In genomic region chr7:130371059-130371458, GRCh38 we compare ENCODE assay signal across 15 cellular contexts. TPM values are rescaled to one million over a fixed set of nuclear protein-coding genes. Genes with fewer than 3 reads are reported as not detected.
DNase-seq lines count a peak whose midpoint lies in the region; ATAC-seq and TF ChIP-seq lines count a peak whose summit lies in the region.
"Had no signal": no experiment of that assay in that cellular context is flagged by ENCODE, and none has a peak within 500 bp of the region (broad histone marks: within the 10 kb centered on the region; RNA-seq: fewer than 3 reads in every experiment).

No MANE protein-coding gene starts in this region.

- H3K36me3 Mint-ChIP-seq in T-cell, result no peaks in the 10 kb centered on the region

- no peak overlapping the region for H3K4me3 Mint-ChIP-seq in T-cell
- H3K4me3 Mint-ChIP-seq: WTC11 had no signal

- no peaks in the 10 kb centered on the region for H3K27me3 Mint-ChIP-seq in T-cell

- no peak for TF ChIP-seq CTCF in OCI-LY1 (IDR thresholded peaks at IDR 0.05; ENCODE audit: low read length)
- no peak for TF ChIP-seq CTCF in prostate gland (IDR thresholded peaks at IDR 0.05)

- no peak for TF ChIP-seq POLR2A in prostate gland (IDR thresholded peaks at IDR 0.05)

- H3K27me3 ChIP-seq in OCI-LY1 (ENCODE audit: insufficient read depth, low read length), result no peaks in the 10 kb centered on the region
- H3K27me3 ChIP-seq in prostate gland (replicated peaks; ENCODE audit: insufficient read depth), result no peaks in the 10 kb centered on the region

- DNase-seq in DMS79 treated with DMSO at 0.1 percent for 48 hours (lab: John Stamatoyannopoulos, UW) (peak; percentile 66), fibroblast of gingiva (ENCODE audit: low read depth) (peak; percentile 61), prostate gland (ENCODE audit: low spot score) (no peak), T-cell (no peak)
- DNase-seq: activated T-cell treated with anti-CD3 and anti-CD28 coated beads, Interleukin-2, amount 50 U/mL, for 1 hour had no signal

- H3K9me3 ChIP-seq in OCI-LY1 (ENCODE audit: low read length) (peaks cover 6% of the 10 kb centered on the region), prostate gland (no peaks in the 10 kb centered on the region)

- POLR2A ChIA-PET in T-cell (lab: Charles Lee), result no interaction called here

- H3K4me1 Mint-ChIP-seq in T-cell, result peaks cover 13 to 26% (median 24%) of the 10 kb centered on the region in 3 donors

- H3K9me2 ChIP-seq in OCI-LY1 (ENCODE audit: low read depth, low read length), result no peaks in the 10 kb centered on the region

- peaks cover 0 to under 1% (median under 1%) of the 10 kb centered on the region in 3 donors for H3K9me3 Mint-ChIP-seq in T-cell

- 53% methylated on average over 4 of the region's 4 CpGs for WGBS in prostate gland

- ATAC-seq in T-cell (replicated peaks in 1 of 4) (no peak), GM21423 (IDR thresholded peaks at IDR 0.05; ENCODE audit: unreplicated experiment) (no peak), HG03108 (IDR thresholded peaks at IDR 0.05; ENCODE audit: unreplicated experiment) (no peak), HG02763 (IDR thresholded peaks at IDR 0.05; ENCODE audit: unreplicated experiment) (no peak)
- ATAC-seq: HCT116, Panc1, WTC11 had no signal

- no peak overlapping the region for H3K27ac Mint-ChIP-seq in T-cell
- H3K27ac Mint-ChIP-seq: WTC11 had no signal

- peak overlapping the region; percentile 96 for H3K27ac ChIP-seq in OCI-LY1 (ENCODE audit: low read depth, low read length, poor library complexity, severe bottlenecking)
- peak overlapping the region; percentile 30 to 50 for H3K27ac ChIP-seq in prostate gland

- H3K4me1 ChIP-seq in OCI-LY1 (ENCODE audit: insufficient read depth, low read length, severe bottlenecking), result peaks cover 76% of the 10 kb centered on the region
- H3K4me1 ChIP-seq in prostate gland (replicated peaks), result peaks cover 16% of the 10 kb centered on the region

- no peak overlapping the region for H2AFZ ChIP-seq in OCI-LY1 (ENCODE audit: low read length)

- no peak overlapping the region for H3K4me2 ChIP-seq in OCI-LY1 (ENCODE audit: low read length)

- intact Hi-C loops in prostate gland (cut with DNase I), result no loop called here

- H3K4me3 ChIP-seq in OCI-LY1 (ENCODE audit: low read depth, low read length, poor library complexity, severe bottlenecking) (no peak overlapping the region), prostate gland (no peak overlapping the region)

- H3K36me3 ChIP-seq in OCI-LY1 (ENCODE audit: insufficient read depth, low read length) (no peaks in the 10 kb centered on the region), prostate gland (no peaks in the 10 kb centered on the region)

- no peaks in the 10 kb centered on the region for H3F3A ChIP-seq in OCI-LY1 (ENCODE audit: insufficient read depth, low read length)

- H3K79me2 ChIP-seq in OCI-LY1 (ENCODE audit: insufficient read depth, low read length), result no peaks in the 10 kb centered on the region

- no peaks in the 10 kb centered on the region for H4K20me1 ChIP-seq in OCI-LY1 (ENCODE audit: insufficient read depth, low read length)

- no peak overlapping the region; the same call in 1 of the 2 replicates for H3K9ac ChIP-seq in OCI-LY1 (ENCODE audit: low read length)

- CTCF ChIA-PET in T-cell (lab: Charles Lee), result interaction anchor here (0.7 kb wide), 2 partner anchors 8 to 196 kb away, joined by 3 read pairs; no protein-coding TSS in a partner anchor

RNA-seq across cellular contexts. Expression of gene CPA1, which starts 9.2 kb away (rescaled TPM):
- total RNA-seq in prostate gland, result under 1 TPM in 1 of 2 donors, not detected in 1; 0.14 TPM
- total RNA-seq in T-cell, result 10 to 100 TPM in 3 of 5 donors, not detected in 2; 15.8 to 22.5 (median 16.0) TPM
- total RNA-seq: frontal cortex, pulmonary artery endothelial cell had no signal

RNA-seq across cellular contexts. Expression of gene CPA5, which starts 26.4 kb away (rescaled TPM):
- total RNA-seq in prostate gland (1 to 10 TPM in 1 of 2 donors, not detected in 1; 1.5 TPM), T-cell (1 to 10 TPM in 4 of 5 donors, not detected in 1; 1.2 to 9.4 (median 4.5) TPM)
- total RNA-seq: frontal cortex, lower leg skin, pulmonary artery endothelial cell, WTC11 had no signal

Comparison
In these comparisons a context has a peak if more than half of its experiments do, and no peak if none do; other contexts are left out.
1. DNase-seq: peak in DMS79 treated with DMSO at 0.1 percent for 48 hours (single experiment) and fibroblast of gingiva (single experiment); none in prostate gland (single experiment) and T-cell (0 of 34).